In the genomic region with DNA sequence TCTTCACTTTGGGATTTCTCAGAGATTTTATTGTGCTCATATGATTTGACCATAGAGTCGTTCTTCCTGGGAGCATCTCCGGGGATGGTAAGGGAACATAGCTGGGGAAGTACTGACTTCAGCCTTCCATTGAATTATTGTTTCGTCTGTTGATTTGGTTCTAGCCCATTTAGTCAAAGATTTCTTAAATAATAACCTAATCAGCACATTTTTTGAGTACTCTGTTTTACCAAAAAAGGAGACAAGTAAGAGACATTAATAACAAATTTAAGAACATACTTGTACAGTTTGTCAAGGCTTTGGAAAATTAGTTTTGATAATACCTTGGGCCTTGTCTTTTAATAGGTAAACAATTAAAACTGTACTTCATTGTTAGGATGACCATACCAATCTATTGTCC, we compare ENCODE assay signal across 33 cellular contexts.
"Had no signal": no experiment of that assay in that cellular context is flagged by ENCODE, and none has a peak within 500 bp of the region (broad histone marks: within the 10 kb centered on the region; RNA-seq: fewer than 3 reads in every experiment).

No MANE protein-coding gene starts in this region.

- H3K9me3 ChIP-seq: body of pancreas, breast epithelium had no signal

- H3K27ac ChIP-seq: body of pancreas, brain microvascular endothelial cell, breast epithelium, WERI-Rb-1 had no signal

- DNase-seq: activated CD4-positive, alpha-beta memory T cell treated with anti-CD3 and anti-CD28 coated beads, Interleukin-2, amount 10 ng/mL, durations not matched to agents 7 days and 5 days; activated CD4-positive, alpha-beta T cell treated with anti-CD3 and anti-CD28 coated beads for 1 hour; activated CD4-positive, alpha-beta T cell treated with anti-CD3 and anti-CD28 coated beads for 36 hours; activated CD4-positive, alpha-beta T cell treated with anti-CD3 and anti-CD28 coated beads for 48 hours; activated CD4-positive, alpha-beta T cell treated with anti-CD3 and anti-CD28 coated beads, Interleukin-2, amount 10 ng/mL, durations not matched to agents 7 days and 5 days; activated CD4-positive, alpha-beta T cell treated with anti-CD3 and anti-CD28 coated beads, Interleukin-2, amount 50 U/mL, for 48 hours; activated CD4-positive, CD25-positive, alpha-beta regulatory T cell; activated CD8-positive, alpha-beta memory T cell treated with anti-CD3 and anti-CD28 coated beads for 24 hours; activated CD8-positive, alpha-beta memory T cell treated with anti-CD3 and anti-CD28 coated beads, Interleukin-2, amount 10 ng/mL, durations not matched to agents 7 days and 5 days; activated CD8-positive, alpha-beta memory T cell treated with anti-CD3 and anti-CD28 coated beads, Interleukin-2, amount 50 U/mL, for 48 hours; activated CD8-positive, alpha-beta T cell treated with anti-CD3 and anti-CD28 coated beads, Interleukin-2, amount 10 ng/mL, durations not matched to agents 7 days and 5 days; activated effector memory CD4-positive, alpha-beta T cell treated with Interleukin-2 at 50 U/mL for 16 hours; activated gamma-delta T cell; activated naive CD4-positive, alpha-beta T cell treated with anti-CD3 and anti-CD28 coated beads, Interleukin-2, amount 10 ng/mL, durations not matched to agents 7 days and 5 days; activated naive CD4-positive, alpha-beta T cell treated with Interleukin-2 at 50 U/mL for 16 hours; activated naive CD8-positive, alpha-beta T cell treated with anti-CD3 and anti-CD28 coated beads, Interleukin-2, amount 10 ng/mL, durations not matched to agents 7 days and 5 days; activated naive CD8-positive, alpha-beta T cell treated with anti-CD3 and anti-CD28 coated beads, Interleukin-2, amount 50 U/mL, for 24 hours; activated T-cell treated with anti-CD3 and anti-CD28 coated beads, Interleukin-2, amount 50 U/mL, for 24 hours; activated T-cell treated with anti-CD3 and anti-CD28 coated beads, Interleukin-2, amount 50 U/mL, for 48 hours; amygdala; aorta; body of pancreas; brain microvascular endothelial cell; central memory CD4-positive, alpha-beta T cell; T-helper 2 cell; T-helper 9 cell; WERI-Rb-1 had no signal

- H3K27me3 ChIP-seq: body of pancreas, brain microvascular endothelial cell, breast epithelium had no signal

- ATAC-seq: activated CD4-positive, alpha-beta T cell treated with anti-CD3 and anti-CD28 coated beads for 36 hours; activated CD4-positive, CD25-positive, alpha-beta regulatory T cell treated with anti-CD3 and anti-CD28 coated beads, Interleukin-2, amount 50 U/mL, for 24 hours; activated CD8-positive, alpha-beta memory T cell treated with anti-CD3 and anti-CD28 coated beads, Interleukin-2, amount 10 ng/mL, durations not matched to agents 7 days and 5 days; activated CD8-positive, alpha-beta T cell treated with anti-CD3 and anti-CD28 coated beads, Interleukin-2, amount 10 ng/mL, durations not matched to agents 7 days and 5 days; activated naive CD8-positive, alpha-beta T cell treated with anti-CD3 and anti-CD28 coated beads, Interleukin-2, amount 50 U/mL, for 24 hours; body of pancreas; WTC11 had no signal

- H3K4me1 ChIP-seq: body of pancreas, breast epithelium had no signal

- FAIRE-seq: astrocyte, colon, TTC549 had no signal

- H3K4me3 ChIP-seq: body of pancreas, breast epithelium had no signal

- H3K36me3 ChIP-seq: brain microvascular endothelial cell, breast epithelium, WERI-Rb-1 had no signal
